2 cellular contexts compared by ENCODE assay signal in the genomic region with DNA sequence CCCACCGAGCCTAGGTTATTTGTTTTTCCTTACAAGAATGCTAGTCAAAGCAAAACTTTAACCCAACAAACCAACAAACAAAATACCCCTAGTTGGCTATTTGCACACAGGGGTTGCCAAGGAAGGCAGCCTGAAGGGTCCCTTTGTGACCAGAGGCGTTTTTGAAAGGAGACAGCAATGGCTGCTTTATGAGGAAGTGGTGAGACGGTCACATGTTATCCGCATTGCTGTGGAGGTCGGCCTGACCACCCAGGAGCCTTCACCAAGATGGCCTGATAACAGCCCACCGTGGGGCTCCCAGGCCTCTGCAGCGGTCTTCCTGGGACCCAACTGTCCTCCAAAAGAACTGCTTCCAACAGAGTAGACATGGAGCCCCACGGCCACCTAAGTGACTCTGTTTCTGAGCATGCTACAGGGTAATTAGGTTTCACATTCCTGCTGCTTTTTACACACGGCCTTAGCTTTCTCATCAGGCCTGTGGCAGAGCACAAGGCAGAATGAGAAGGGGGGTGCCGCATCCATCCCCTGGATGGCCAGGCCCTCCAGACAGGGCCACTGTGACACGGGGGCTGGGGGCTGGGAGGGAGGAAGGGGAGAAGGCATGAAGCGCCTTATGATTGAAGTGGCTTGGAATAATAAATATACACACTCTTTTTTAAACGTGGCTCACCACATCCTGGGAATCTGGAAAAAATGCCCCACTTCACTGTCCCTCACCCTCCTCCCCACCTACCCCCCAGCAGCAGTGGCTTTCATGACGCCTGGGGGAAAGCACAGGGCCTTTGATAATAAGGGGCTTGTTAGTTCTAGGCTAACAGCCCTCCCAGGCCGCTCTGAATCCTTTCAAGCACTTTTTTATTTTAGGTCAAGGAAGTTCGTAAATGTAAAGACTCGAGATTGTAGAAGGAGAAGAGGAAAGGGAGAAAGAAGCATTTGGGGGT.
TF ChIP-seq lines count a peak whose summit lies in the region.

No MANE protein-coding gene starts in this region.

TF ChIP-seq in SK-N-SH, 30 proteins besides CTCF, POLR2A, EP300 and RAD21 (continued from another document):
- TF ChIP-seq, protein P1, sequence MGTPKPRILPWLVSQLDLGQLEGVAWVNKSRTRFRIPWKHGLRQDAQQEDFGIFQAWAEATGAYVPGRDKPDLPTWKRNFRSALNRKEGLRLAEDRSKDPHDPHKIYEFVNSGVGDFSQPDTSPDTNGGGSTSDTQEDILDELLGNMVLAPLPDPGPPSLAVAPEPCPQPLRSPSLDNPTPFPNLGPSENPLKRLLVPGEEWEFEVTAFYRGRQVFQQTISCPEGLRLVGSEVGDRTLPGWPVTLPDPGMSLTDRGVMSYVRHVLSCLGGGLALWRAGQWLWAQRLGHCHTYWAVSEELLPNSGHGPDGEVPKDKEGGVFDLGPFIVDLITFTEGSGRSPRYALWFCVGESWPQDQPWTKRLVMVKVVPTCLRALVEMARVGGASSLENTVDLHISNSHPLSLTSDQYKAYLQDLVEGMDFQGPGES (IDR thresholded peaks at IDR 0.05; ENCODE audit: low read depth, low read length): no peak
- TF ChIP-seq, protein P2, sequence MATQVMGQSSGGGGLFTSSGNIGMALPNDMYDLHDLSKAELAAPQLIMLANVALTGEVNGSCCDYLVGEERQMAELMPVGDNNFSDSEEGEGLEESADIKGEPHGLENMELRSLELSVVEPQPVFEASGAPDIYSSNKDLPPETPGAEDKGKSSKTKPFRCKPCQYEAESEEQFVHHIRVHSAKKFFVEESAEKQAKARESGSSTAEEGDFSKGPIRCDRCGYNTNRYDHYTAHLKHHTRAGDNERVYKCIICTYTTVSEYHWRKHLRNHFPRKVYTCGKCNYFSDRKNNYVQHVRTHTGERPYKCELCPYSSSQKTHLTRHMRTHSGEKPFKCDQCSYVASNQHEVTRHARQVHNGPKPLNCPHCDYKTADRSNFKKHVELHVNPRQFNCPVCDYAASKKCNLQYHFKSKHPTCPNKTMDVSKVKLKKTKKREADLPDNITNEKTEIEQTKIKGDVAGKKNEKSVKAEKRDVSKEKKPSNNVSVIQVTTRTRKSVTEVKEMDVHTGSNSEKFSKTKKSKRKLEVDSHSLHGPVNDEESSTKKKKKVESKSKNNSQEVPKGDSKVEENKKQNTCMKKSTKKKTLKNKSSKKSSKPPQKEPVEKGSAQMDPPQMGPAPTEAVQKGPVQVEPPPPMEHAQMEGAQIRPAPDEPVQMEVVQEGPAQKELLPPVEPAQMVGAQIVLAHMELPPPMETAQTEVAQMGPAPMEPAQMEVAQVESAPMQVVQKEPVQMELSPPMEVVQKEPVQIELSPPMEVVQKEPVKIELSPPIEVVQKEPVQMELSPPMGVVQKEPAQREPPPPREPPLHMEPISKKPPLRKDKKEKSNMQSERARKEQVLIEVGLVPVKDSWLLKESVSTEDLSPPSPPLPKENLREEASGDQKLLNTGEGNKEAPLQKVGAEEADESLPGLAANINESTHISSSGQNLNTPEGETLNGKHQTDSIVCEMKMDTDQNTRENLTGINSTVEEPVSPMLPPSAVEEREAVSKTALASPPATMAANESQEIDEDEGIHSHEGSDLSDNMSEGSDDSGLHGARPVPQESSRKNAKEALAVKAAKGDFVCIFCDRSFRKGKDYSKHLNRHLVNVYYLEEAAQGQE (IDR thresholded peaks at IDR 0.05; ENCODE audit: low read depth, low read length): no peak
- no peak for TF ChIP-seq RCOR1 (IDR thresholded peaks at IDR 0.05; ENCODE audit: low read length)
- no peak for TF ChIP-seq NRF1 (IDR thresholded peaks at IDR 0.05; ENCODE audit: low read depth, low read length)
- no peak for TF ChIP-seq FOSL2 (IDR thresholded peaks at IDR 0.05; ENCODE audit: borderline replicate concordance, low read depth)
- TF ChIP-seq, protein P3, sequence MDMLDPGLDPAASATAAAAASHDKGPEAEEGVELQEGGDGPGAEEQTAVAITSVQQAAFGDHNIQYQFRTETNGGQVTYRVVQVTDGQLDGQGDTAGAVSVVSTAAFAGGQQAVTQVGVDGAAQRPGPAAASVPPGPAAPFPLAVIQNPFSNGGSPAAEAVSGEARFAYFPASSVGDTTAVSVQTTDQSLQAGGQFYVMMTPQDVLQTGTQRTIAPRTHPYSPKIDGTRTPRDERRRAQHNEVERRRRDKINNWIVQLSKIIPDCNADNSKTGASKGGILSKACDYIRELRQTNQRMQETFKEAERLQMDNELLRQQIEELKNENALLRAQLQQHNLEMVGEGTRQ (IDR thresholded peaks at IDR 0.05; ENCODE audit: borderline replicate concordance, low read depth, low read length): no peak
- TF ChIP-seq NFIC (IDR thresholded peaks at IDR 0.05; ENCODE audit: borderline replicate concordance): no peak
- TF ChIP-seq, protein P4, sequence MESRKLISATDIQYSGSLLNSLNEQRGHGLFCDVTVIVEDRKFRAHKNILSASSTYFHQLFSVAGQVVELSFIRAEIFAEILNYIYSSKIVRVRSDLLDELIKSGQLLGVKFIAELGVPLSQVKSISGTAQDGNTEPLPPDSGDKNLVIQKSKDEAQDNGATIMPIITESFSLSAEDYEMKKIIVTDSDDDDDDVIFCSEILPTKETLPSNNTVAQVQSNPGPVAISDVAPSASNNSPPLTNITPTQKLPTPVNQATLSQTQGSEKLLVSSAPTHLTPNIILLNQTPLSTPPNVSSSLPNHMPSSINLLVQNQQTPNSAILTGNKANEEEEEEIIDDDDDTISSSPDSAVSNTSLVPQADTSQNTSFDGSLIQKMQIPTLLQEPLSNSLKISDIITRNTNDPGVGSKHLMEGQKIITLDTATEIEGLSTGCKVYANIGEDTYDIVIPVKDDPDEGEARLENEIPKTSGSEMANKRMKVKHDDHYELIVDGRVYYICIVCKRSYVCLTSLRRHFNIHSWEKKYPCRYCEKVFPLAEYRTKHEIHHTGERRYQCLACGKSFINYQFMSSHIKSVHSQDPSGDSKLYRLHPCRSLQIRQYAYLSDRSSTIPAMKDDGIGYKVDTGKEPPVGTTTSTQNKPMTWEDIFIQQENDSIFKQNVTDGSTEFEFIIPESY (IDR thresholded peaks at IDR 0.05; ENCODE audit: borderline replicate concordance, low read depth): no peak
- no peak for TF ChIP-seq SIN3A (IDR thresholded peaks at IDR 0.05; ENCODE audit: borderline replicate concordance, low read depth, low read length)
- TF ChIP-seq TEAD4 (IDR thresholded peaks at IDR 0.05; ENCODE audit: borderline replicate concordance, insufficient read depth): no peak
- TF ChIP-seq CHD2 (IDR thresholded peaks at IDR 0.05; ENCODE audit: low read length, partially characterized antibody): no peak
- no peak for TF ChIP-seq FOXJ3 (CRISPR knock-in tag; IDR thresholded peaks at IDR 0.05)

TF ChIP-seq in SK-N-SH treated with all-trans-retinoic acid at 6 μM for 48 hours, 23 proteins besides CTCF, POLR2A, EP300 and RAD21 (continued from another document):
- TF ChIP-seq, protein P5, sequence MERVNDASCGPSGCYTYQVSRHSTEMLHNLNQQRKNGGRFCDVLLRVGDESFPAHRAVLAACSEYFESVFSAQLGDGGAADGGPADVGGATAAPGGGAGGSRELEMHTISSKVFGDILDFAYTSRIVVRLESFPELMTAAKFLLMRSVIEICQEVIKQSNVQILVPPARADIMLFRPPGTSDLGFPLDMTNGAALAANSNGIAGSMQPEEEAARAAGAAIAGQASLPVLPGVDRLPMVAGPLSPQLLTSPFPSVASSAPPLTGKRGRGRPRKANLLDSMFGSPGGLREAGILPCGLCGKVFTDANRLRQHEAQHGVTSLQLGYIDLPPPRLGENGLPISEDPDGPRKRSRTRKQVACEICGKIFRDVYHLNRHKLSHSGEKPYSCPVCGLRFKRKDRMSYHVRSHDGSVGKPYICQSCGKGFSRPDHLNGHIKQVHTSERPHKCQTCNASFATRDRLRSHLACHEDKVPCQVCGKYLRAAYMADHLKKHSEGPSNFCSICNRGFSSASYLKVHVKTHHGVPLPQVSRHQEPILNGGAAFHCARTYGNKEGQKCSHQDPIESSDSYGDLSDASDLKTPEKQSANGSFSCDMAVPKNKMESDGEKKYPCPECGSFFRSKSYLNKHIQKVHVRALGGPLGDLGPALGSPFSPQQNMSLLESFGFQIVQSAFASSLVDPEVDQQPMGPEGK (CRISPR knock-in tag; IDR thresholded peaks at IDR 0.05; ENCODE audit: borderline replicate concordance): no peak
